In genomic region chr10:86258488-86258887, GRCh38 we compare ENCODE assay signal across 20 cellular contexts.
A peak's percentile ranks its signal among the peaks of the same experiment; 100 is the strongest.
DNase-seq lines count a peak whose midpoint lies in the region; ATAC-seq and TF ChIP-seq lines count a peak whose summit lies in the region.
"Had no signal": no experiment of that assay in that cellular context is flagged by ENCODE, and none has a peak within 500 bp of the region (broad histone marks: within the 10 kb centered on the region; RNA-seq: fewer than 3 reads in every experiment).

No MANE protein-coding gene starts in this region.

- no peak overlapping the region for H3K27ac ChIP-seq in GM23338 (ENCODE audit: low read depth)
- H3K27ac ChIP-seq: 22Rv1, breast epithelium, right atrium auricular region had no signal

- no peaks in the 10 kb centered on the region for H4K20me1 ChIP-seq in GM23338 (replicated peaks; ENCODE audit: insufficient read depth)

- peaks cover 6% of the 10 kb centered on the region; the same call in 1 of the 2 replicates for H3K27me3 ChIP-seq in GM23338 (ENCODE audit: insufficient read depth)
- H3K27me3 ChIP-seq: breast epithelium, right atrium auricular region had no signal

- peak; percentile 7 for DNase-seq in DMS 273 (lab: John Stamatoyannopoulos, UW; ENCODE audit: unreplicated experiment)
- DNase-seq in DMS 273 treated with DMSO at 0.1 percent for 48 hours (lab: John Stamatoyannopoulos, UW): no peak
- peak; percentile 55 for DNase-seq in NCI-H69 (lab: John Stamatoyannopoulos, UW)
- peak; percentile 4 for DNase-seq in fibroblast of pulmonary artery (ENCODE audit: low read depth)
- peak in 8 of 10 donors; percentile 45 to 97 (median 76) for DNase-seq in posterior cingulate gyrus
- no peak for DNase-seq in NCI-H2107 treated with DMSO at 0.1 percent for 48 hours (lab: John Stamatoyannopoulos, UW; ENCODE audit: unreplicated experiment)
- DNase-seq in GM23338 (ENCODE audit: low spot score): no peak
- DNase-seq: activated CD4-positive, CD25-positive, alpha-beta regulatory T cell; activated naive CD4-positive, alpha-beta T cell treated with Interleukin-2 at 50 U/mL for 16 hours; naive B cell; NCI-H1092 treated with DMSO at 0.1 percent for 48 hours; NCI-H446; stimulated activated CD4-positive, alpha-beta T cell treated with anti-CD3 and anti-CD28 coated beads, Interleukin-2, amount 100 ng/mL, for 48 hours; T-cell had no signal

- no peak overlapping the region for H3K4me3 Mint-ChIP-seq in GM23338
- H3K4me3 Mint-ChIP-seq: naive B cell, T-cell, type B pancreatic cell had no signal

- no peaks in the 10 kb centered on the region for H3F3A ChIP-seq in GM23338 (replicated peaks; ENCODE audit: low read depth)

- TF ChIP-seq CTCF in fibroblast of pulmonary artery (IDR thresholded peaks at IDR 0.05; ENCODE audit: low read length, missing control alignments) (no peak), GM23338 (conservative IDR thresholded peaks at IDR 0.05; ENCODE audit: low read depth in 2 of 2) (no peak)

- H3K27ac Mint-ChIP-seq in GM23338: no peak overlapping the region
- H3K27ac Mint-ChIP-seq: naive B cell, T-cell, type B pancreatic cell had no signal

- peaks cover 16% of the 10 kb centered on the region; the same call in 1 of the 2 replicates for H3K4me1 ChIP-seq in GM23338 (ENCODE audit: insufficient read depth)
- H3K4me1 ChIP-seq: breast epithelium had no signal

- H3K79me2 ChIP-seq in GM23338 (replicated peaks; ENCODE audit: insufficient read depth): no peaks in the 10 kb centered on the region

- no peak overlapping the region; the same call in 1 of the 2 replicates for H2AFZ ChIP-seq in GM23338

- ATAC-seq in HG03280 (IDR thresholded peaks at IDR 0.05; ENCODE audit: unreplicated experiment) (no peak), GM23338 (no peak)
- ATAC-seq: Panc1, T-cell had no signal

- no peaks in the 10 kb centered on the region for H3K36me3 Mint-ChIP-seq in GM23338 (ENCODE audit: low read depth)
- H3K36me3 Mint-ChIP-seq: naive B cell, T-cell, type B pancreatic cell had no signal

- H3K4me2 ChIP-seq in GM23338: no peak overlapping the region

- H3K4me1 Mint-ChIP-seq in GM23338: peaks cover 24% of the 10 kb centered on the region

- intact Hi-C loops in posterior cingulate gyrus (cut with DNase I): loop anchor here (2.0 kb wide), 1 partner anchor 80 kb away; no protein-coding TSS in a partner anchor

- no peak overlapping the region for H3K4me3 ChIP-seq in fibroblast of pulmonary artery (replicated peaks; ENCODE audit: low read depth, low read length)
- H3K4me3 ChIP-seq in GM23338: no peak overlapping the region
- H3K4me3 ChIP-seq: breast epithelium, right atrium auricular region had no signal

- no peaks in the 10 kb centered on the region for H3K9me3 Mint-ChIP-seq in GM23338

- peaks cover 12% of the 10 kb centered on the region for H3K27me3 Mint-ChIP-seq in GM23338 (ENCODE audit: insufficient read depth, low read depth, poor library complexity)

- H3K9me2 ChIP-seq in GM23338 (ENCODE audit: insufficient read depth): no peaks in the 10 kb centered on the region

- H3K36me3 ChIP-seq in GM23338 (ENCODE audit: insufficient read depth): no peaks in the 10 kb centered on the region
- H3K36me3 ChIP-seq: breast epithelium, right atrium auricular region had no signal

TF ChIP-seq in GM23338, 12 proteins besides CTCF, POLR2A, EP300 and RAD21 (continues in another document):
- no peak for TF ChIP-seq POLR2AphosphoS5 (IDR thresholded peaks at IDR 0.05; ENCODE audit: low read depth)
- no peak for TF ChIP-seq ZNF114 (CRISPR knock-in tag; IDR thresholded peaks at IDR 0.05)
- TF ChIP-seq NANOG (IDR thresholded peaks at IDR 0.05; ENCODE audit: borderline replicate concordance): no peak
- TF ChIP-seq ZNF462 (CRISPR knock-in tag; IDR thresholded peaks at IDR 0.05): no peak
- no peak for TF ChIP-seq EZH2phosphoT487 (IDR thresholded peaks at IDR 0.05; ENCODE audit: unreplicated experiment)
- no peak for TF ChIP-seq REST (IDR thresholded peaks at IDR 0.05; ENCODE audit: unreplicated experiment)

Comparison
In these comparisons a context has a peak if more than half of its experiments do, and no peak if none do; other contexts are left out.
1. DNase-seq: peak in DMS 273 (single experiment), NCI-H69 (single experiment), fibroblast of pulmonary artery (single experiment) and posterior cingulate gyrus (8 of 10); none in DMS 273 treated with DMSO at 0.1 percent for 48 hours (single experiment), NCI-H2107 treated with DMSO at 0.1 percent for 48 hours (single experiment) and GM23338 (single experiment).